2 cellular contexts compared by ENCODE assay signal in the genomic region with DNA sequence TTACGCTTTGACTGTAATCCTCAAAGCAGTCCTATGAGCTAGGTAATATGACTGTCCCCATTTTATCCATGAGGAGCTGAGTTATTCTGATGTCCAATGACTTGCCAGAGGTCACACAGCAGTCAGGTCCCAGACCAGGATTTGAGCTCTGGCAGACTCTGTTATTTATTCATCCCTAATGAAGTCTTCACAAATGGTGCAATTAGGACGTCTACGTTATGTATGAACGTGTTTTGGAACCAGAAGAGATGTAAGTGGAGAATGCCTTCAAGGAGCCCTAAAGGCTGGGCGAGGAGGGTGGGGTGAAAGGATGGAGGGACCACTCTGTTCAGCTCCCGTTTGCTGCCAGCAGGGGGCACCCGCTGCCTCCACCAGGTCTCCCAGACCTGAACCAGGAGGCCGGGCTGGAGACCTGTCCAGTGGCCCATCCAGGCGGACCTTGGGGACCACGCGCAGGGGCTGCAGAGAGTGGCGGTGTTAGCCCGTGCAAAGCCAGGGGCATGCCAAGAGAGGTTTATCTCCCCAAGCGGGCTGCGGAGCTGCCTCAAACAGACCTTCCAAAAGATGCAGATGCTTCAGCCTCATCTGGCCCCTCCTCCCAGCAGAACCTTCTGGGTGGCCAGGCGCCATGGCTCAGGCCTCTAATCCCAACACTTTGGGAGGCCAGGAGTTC.
A peak's percentile ranks its signal among the peaks of the same experiment; 100 is the strongest.
TF ChIP-seq lines count a peak whose summit lies in the region.

No MANE protein-coding gene starts in this region.

TF ChIP-seq in HCT116, 20 proteins besides CTCF, POLR2A, EP300 and RAD21:
- TF ChIP-seq FOSL1 (IDR thresholded peaks at IDR 0.05; ENCODE audit: low read depth), result no peak
- TF ChIP-seq CBX3 (IDR thresholded peaks at IDR 0.05; ENCODE audit: low read depth), result no peak
- no peak for TF ChIP-seq SIN3A (IDR thresholded peaks at IDR 0.05; ENCODE audit: low read depth)
- no peak for TF ChIP-seq SRF (IDR thresholded peaks at IDR 0.05; ENCODE audit: low read depth)
- no peak for TF ChIP-seq REST (IDR thresholded peaks at IDR 0.05; ENCODE audit: low read depth)
- TF ChIP-seq YY1 (IDR thresholded peaks at IDR 0.05; ENCODE audit: extremely low read depth, insufficient replicate concordance, low read depth, low read length), result peak; percentile 45
TF ChIP-seq in HCT116: peak in this region for 1.

TF ChIP-seq in endothelial cell of umbilical vein, 7 proteins besides CTCF, POLR2A, EP300 and RAD21:
- no peak for TF ChIP-seq JUN (IDR thresholded peaks at IDR 0.05; ENCODE audit: borderline replicate concordance, insufficient read depth, insufficient read length, low read depth)
- TF ChIP-seq EZH2 (IDR thresholded peaks at IDR 0.05; ENCODE audit: borderline replicate concordance, low read depth, low read length, severe bottlenecking), result no peak
- TF ChIP-seq, protein P1, sequence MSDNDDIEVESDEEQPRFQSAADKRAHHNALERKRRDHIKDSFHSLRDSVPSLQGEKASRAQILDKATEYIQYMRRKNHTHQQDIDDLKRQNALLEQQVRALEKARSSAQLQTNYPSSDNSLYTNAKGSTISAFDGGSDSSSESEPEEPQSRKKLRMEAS (IDR thresholded peaks at IDR 0.05; ENCODE audit: insufficient read depth, insufficient read length), result no peak
- no peak for TF ChIP-seq MYC (IDR thresholded peaks at IDR 0.05; ENCODE audit: low read depth, low read length)
- no peak for TF ChIP-seq POLR2AphosphoS5 (IDR thresholded peaks at IDR 0.05; ENCODE audit: insufficient read depth, low read depth, low read length)
- TF ChIP-seq GATA2 (IDR thresholded peaks at IDR 0.05; ENCODE audit: insufficient read depth, insufficient read length, low read depth, low read length), result no peak
- no peak for TF ChIP-seq FOS (IDR thresholded peaks at IDR 0.05; ENCODE audit: borderline replicate concordance, insufficient read depth, low read length)
